Comparison of ENCODE assay signal across 1 cellular context in genomic region chr12:104201238-104202001, GRCh38.
A peak's percentile ranks its signal among the peaks of the same experiment; 100 is the strongest.
TF ChIP-seq lines count a peak whose summit lies in the region.

No MANE protein-coding gene starts in this region.

TF ChIP-seq in HEK293, 187 proteins besides CTCF, POLR2A, EP300 and RAD21 (continued from another document):
- TF ChIP-seq, protein P1, sequence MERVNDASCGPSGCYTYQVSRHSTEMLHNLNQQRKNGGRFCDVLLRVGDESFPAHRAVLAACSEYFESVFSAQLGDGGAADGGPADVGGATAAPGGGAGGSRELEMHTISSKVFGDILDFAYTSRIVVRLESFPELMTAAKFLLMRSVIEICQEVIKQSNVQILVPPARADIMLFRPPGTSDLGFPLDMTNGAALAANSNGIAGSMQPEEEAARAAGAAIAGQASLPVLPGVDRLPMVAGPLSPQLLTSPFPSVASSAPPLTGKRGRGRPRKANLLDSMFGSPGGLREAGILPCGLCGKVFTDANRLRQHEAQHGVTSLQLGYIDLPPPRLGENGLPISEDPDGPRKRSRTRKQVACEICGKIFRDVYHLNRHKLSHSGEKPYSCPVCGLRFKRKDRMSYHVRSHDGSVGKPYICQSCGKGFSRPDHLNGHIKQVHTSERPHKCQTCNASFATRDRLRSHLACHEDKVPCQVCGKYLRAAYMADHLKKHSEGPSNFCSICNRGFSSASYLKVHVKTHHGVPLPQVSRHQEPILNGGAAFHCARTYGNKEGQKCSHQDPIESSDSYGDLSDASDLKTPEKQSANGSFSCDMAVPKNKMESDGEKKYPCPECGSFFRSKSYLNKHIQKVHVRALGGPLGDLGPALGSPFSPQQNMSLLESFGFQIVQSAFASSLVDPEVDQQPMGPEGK (tag by site-specific recombination; IDR thresholded peaks at IDR 0.05), result 0 out of 2 replicates have a peak, but pooled peaks have one; percentile 17
- TF ChIP-seq ZNF248 (tag by site-specific recombination; IDR thresholded peaks at IDR 0.05) (no peak), ZNF121 (tag by site-specific recombination; IDR thresholded peaks at IDR 0.05) (no peak), ZNF670 (tag by site-specific recombination; IDR thresholded peaks at IDR 0.05; ENCODE audit: low read depth) (no peak)
